29 cellular contexts compared by ENCODE assay signal in genomic region chr21:24255591-24255990, GRCh38.
"Had no signal": no experiment of that assay in that cellular context is flagged by ENCODE, and none has a peak within 500 bp of the region (broad histone marks: within the 10 kb centered on the region; RNA-seq: fewer than 3 reads in every experiment).

No MANE protein-coding gene starts in this region.

- H3K27ac ChIP-seq: adrenal gland, body of pancreas, breast epithelium, WERI-Rb-1 had no signal

- H3K4me3 Mint-ChIP-seq: activated CD4-positive, alpha-beta memory T cell treated with anti-CD3 and anti-CD28 coated beads, Interleukin-2, amount 10 ng/mL, durations not matched to agents 7 days and 5 days; activated naive CD4-positive, alpha-beta T cell treated with anti-CD3 and anti-CD28 coated beads, Interleukin-2, amount 50 U/mL, for 24 hours; activated T-cell treated with anti-CD3 and anti-CD28 coated beads, Interleukin-2, amount 50 U/mL, for 4 hours had no signal

- H3K4me3 ChIP-seq: adrenal gland, body of pancreas, breast epithelium had no signal

- DNase-seq: activated CD4-positive, alpha-beta memory T cell treated with anti-CD3 and anti-CD28 coated beads, Interleukin-2, amount 10 ng/mL, durations not matched to agents 7 days and 5 days; activated CD4-positive, alpha-beta T cell treated with anti-CD3 and anti-CD28 coated beads for 1 hour; activated CD4-positive, alpha-beta T cell treated with anti-CD3 and anti-CD28 coated beads for 48 hours; activated CD4-positive, CD25-positive, alpha-beta regulatory T cell; activated CD8-positive, alpha-beta memory T cell treated with anti-CD3 and anti-CD28 coated beads for 24 hours; activated effector memory CD4-positive, alpha-beta T cell treated with anti-CD3 and anti-CD28 coated beads, Interleukin-2, amount 50 U/mL, for 16 hours; activated naive CD4-positive, alpha-beta T cell; activated T-cell treated with anti-CD3 and anti-CD28 coated beads, Interleukin-2, amount 50 U/mL, for 4 hours; adrenal gland; body of pancreas; Kasumi-1; MM.1S; MV-4-11; NCI-H1092 treated with DMSO at 0.1 percent for 48 hours; NCI-H1417; NCI-H146; NCI-H187; NCI-H2029 treated with DMSO at 0.1 percent for 48 hours; NCI-H2107; NCI-H2171; NCI-H510A; NCI-H526; NCI-H748 treated with DMSO at 0.1 percent for 48 hours; OCI-M1; Right ventricle myocardium superior; T1000; WERI-Rb-1 had no signal

- H3K4me1 ChIP-seq: adrenal gland, body of pancreas, breast epithelium had no signal

- H3K4me1 Mint-ChIP-seq: activated CD4-positive, alpha-beta memory T cell treated with anti-CD3 and anti-CD28 coated beads, Interleukin-2, amount 10 ng/mL, durations not matched to agents 7 days and 5 days; activated naive CD4-positive, alpha-beta T cell treated with anti-CD3 and anti-CD28 coated beads, Interleukin-2, amount 50 U/mL, for 24 hours had no signal

- H3K9me3 Mint-ChIP-seq: activated CD4-positive, alpha-beta memory T cell treated with anti-CD3 and anti-CD28 coated beads, Interleukin-2, amount 10 ng/mL, durations not matched to agents 7 days and 5 days had no signal

- ATAC-seq: activated T-cell treated with anti-CD3 and anti-CD28 coated beads, Interleukin-2, amount 50 U/mL, for 4 hours; body of pancreas had no signal

- H3K36me3 ChIP-seq: adrenal gland, breast epithelium, WERI-Rb-1 had no signal

- H3K9me3 ChIP-seq: adrenal gland, body of pancreas, breast epithelium had no signal

- H3K27ac Mint-ChIP-seq: activated CD4-positive, alpha-beta memory T cell treated with anti-CD3 and anti-CD28 coated beads, Interleukin-2, amount 10 ng/mL, durations not matched to agents 7 days and 5 days; activated naive CD4-positive, alpha-beta T cell treated with anti-CD3 and anti-CD28 coated beads, Interleukin-2, amount 50 U/mL, for 24 hours had no signal

- H3K27me3 Mint-ChIP-seq: activated CD4-positive, alpha-beta memory T cell treated with anti-CD3 and anti-CD28 coated beads, Interleukin-2, amount 10 ng/mL, durations not matched to agents 7 days and 5 days; activated naive CD4-positive, alpha-beta T cell treated with anti-CD3 and anti-CD28 coated beads, Interleukin-2, amount 50 U/mL, for 24 hours had no signal

- H3K27me3 ChIP-seq: adrenal gland, body of pancreas, breast epithelium had no signal
